Comparison of ENCODE assay signal across 1 cellular context in genomic region chr21:42694751-42695150, GRCh38.
TF ChIP-seq lines count a peak whose summit lies in the region.

No MANE protein-coding gene starts in this region.

TF ChIP-seq in WTC11, 78 proteins besides CTCF, POLR2A, EP300 and RAD21:
- TF ChIP-seq STAT6 (CRISPR knock-in tag; conservative IDR thresholded peaks at IDR 0.05; ENCODE audit: low read depth) (no peak), ATF2 (CRISPR knock-in tag; IDR thresholded peaks at IDR 0.05; ENCODE audit: borderline replicate concordance, low read depth) (no peak), CDX4 (CRISPR knock-in tag; IDR thresholded peaks at IDR 0.05; ENCODE audit: borderline replicate concordance) (no peak), ELF4 (CRISPR knock-in tag; IDR thresholded peaks at IDR 0.05; ENCODE audit: low read depth) (no peak), ZNF281 (CRISPR knock-in tag; IDR thresholded peaks at IDR 0.05) (no peak), CBFB (CRISPR knock-in tag; IDR thresholded peaks at IDR 0.05; ENCODE audit: low read depth) (no peak), E2F5 (CRISPR knock-in tag; IDR thresholded peaks at IDR 0.05) (no peak), OVOL2 (CRISPR knock-in tag; IDR thresholded peaks at IDR 0.05; ENCODE audit: borderline replicate concordance) (no peak), ZNF532 (CRISPR knock-in tag; IDR thresholded peaks at IDR 0.05; ENCODE audit: borderline replicate concordance) (no peak), ZNF317 (CRISPR knock-in tag; IDR thresholded peaks at IDR 0.05; ENCODE audit: borderline replicate concordance, low read depth) (no peak), SOX15 (CRISPR knock-in tag; IDR thresholded peaks at IDR 0.05) (no peak), FOXP4 (CRISPR knock-in tag; IDR thresholded peaks at IDR 0.05) (no peak), ZBTB43 (CRISPR knock-in tag; IDR thresholded peaks at IDR 0.05) (no peak), HMGXB4 (CRISPR knock-in tag; IDR thresholded peaks at IDR 0.05) (no peak), ZNF671 (CRISPR knock-in tag; IDR thresholded peaks at IDR 0.05) (no peak), RORB (CRISPR knock-in tag; IDR thresholded peaks at IDR 0.05) (no peak)
TF ChIP-seq in WTC11: peak in this region for 0.
